Comparison of ENCODE assay signal across 17 cellular contexts in genomic region chr4:149884046-149884445, GRCh38.
DNase-seq lines count a peak whose midpoint lies in the region; ATAC-seq and TF ChIP-seq lines count a peak whose summit lies in the region.
"Had no signal": no experiment of that assay in that cellular context is flagged by ENCODE, and none has a peak within 500 bp of the region (broad histone marks: within the 10 kb centered on the region; RNA-seq: fewer than 3 reads in every experiment).

No MANE protein-coding gene starts in this region.

- peak; percentile 82 for DNase-seq in AG10803 (ENCODE audit: low read depth)
- DNase-seq in SK-N-MC (ENCODE audit: low read depth, low spot score) = no peak
- peak; percentile 10 to 65 for DNase-seq in foreskin fibroblast
- DNase-seq in middle frontal gyrus (ENCODE audit: extremely low spot score, low spot score) = peak; percentile 11
- DNase-seq in activated CD4-positive, alpha-beta T cell treated with anti-CD3 and anti-CD28 coated beads, Interleukin-2, amount 50 U/mL, for 48 hours = no peak
- DNase-seq in tibial artery = no peak
- DNase-seq in dedifferentiated amniotic fluid mesenchymal stem cell (ENCODE audit: extremely low spot score) = no peak
- DNase-seq: COR-L47; glutamatergic neuron; HFFc6; NCI-H146; SJCRH30; stimulated activated CD4-positive, alpha-beta T cell treated with anti-CD3 and anti-CD28 coated beads, Interleukin-4, amount 100 ng/mL, for 24 hours; T-helper 2 cell had no signal

- H3K36me3 ChIP-seq in SK-N-MC (ENCODE audit: insufficient read depth, low read length) = no peaks in the 10 kb centered on the region
- H3K36me3 ChIP-seq in tibial artery = no peaks in the 10 kb centered on the region
- H3K36me3 ChIP-seq: adrenal gland, SJCRH30 had no signal

- H3K9ac ChIP-seq in SK-N-MC (ENCODE audit: insufficient read length) = peak overlapping the region; percentile 12

- intact Hi-C loops in tibial artery (cut with DNase I; ENCODE audit: low total_unique reads) = no loop called here

- no peak overlapping the region for H3K4me3 ChIP-seq in AG10803 (ENCODE audit: low read length)
- peak overlapping the region; percentile 67 for H3K4me3 ChIP-seq in SK-N-MC
- H3K4me3 ChIP-seq in foreskin fibroblast (ENCODE audit: low read depth in 1 of 2, low read length in 2 of 2) = no peak overlapping the region
- H3K4me3 ChIP-seq in tibial artery = no peak overlapping the region
- H3K4me3 ChIP-seq: adrenal gland, SJCRH30 had no signal

- peaks cover 0 to 10% (median 0%) of the 10 kb centered on the region in 4 donors for H3K4me1 ChIP-seq in tibial artery
- H3K4me1 ChIP-seq: adrenal gland, SJCRH30 had no signal

- H3K9me3 ChIP-seq in SK-N-MC (ENCODE audit: low read depth, low read length) (no peaks in the 10 kb centered on the region), tibial artery (no peaks in the 10 kb centered on the region)
- H3K9me3 ChIP-seq: adrenal gland, SJCRH30 had no signal

- H3K27me3 ChIP-seq in tibial artery = no peaks in the 10 kb centered on the region
- H3K27me3 ChIP-seq: adrenal gland, SJCRH30 had no signal

- TF ChIP-seq CTCF in AG10803 (conservative IDR thresholded peaks at IDR 0.05; ENCODE audit: low read length) (0 out of 2 replicates have a peak, but pooled peaks have one; percentile 4), foreskin fibroblast (IDR thresholded peaks at IDR 0.05; ENCODE audit: low read depth, low read length) (no peak), tibial artery (IDR thresholded peaks at IDR 0.05) (no peak)

- no peak for ATAC-seq in HG03095 (IDR thresholded peaks at IDR 0.05; ENCODE audit: unreplicated experiment)
- ATAC-seq: activated T-helper 17 cell treated with anti-CD3 and anti-CD28 coated beads, Interleukin-2, amount 50 U/mL, for 72 hours had no signal

- peak overlapping the region; percentile 86 for H3K27ac ChIP-seq in SK-N-MC
- no peak overlapping the region for H3K27ac ChIP-seq in tibial artery
- H3K27ac ChIP-seq: adrenal gland, SJCRH30 had no signal

Comparison
In these comparisons a context has a peak if more than half of its experiments do, and no peak if none do; other contexts are left out.
1. DNase-seq: peak in AG10803 (single experiment), foreskin fibroblast (2 of 2) and middle frontal gyrus (single experiment); none in SK-N-MC (single experiment), activated CD4-positive, alpha-beta T cell treated with anti-CD3 and anti-CD28 coated beads, Interleukin-2, amount 50 U/mL, for 48 hours (0 of 2), tibial artery (0 of 2) and dedifferentiated amniotic fluid mesenchymal stem cell (single experiment).